Comparison of ENCODE assay signal across 1 cellular context in genomic region chr10:48898426-48898825, GRCh38.
TF ChIP-seq lines count a peak whose summit lies in the region.

No MANE protein-coding gene starts in this region.

TF ChIP-seq in GM12878, 131 proteins besides CTCF, POLR2A, EP300 and RAD21 (continued from another document):
- TF ChIP-seq PBX3 (IDR thresholded peaks at IDR 0.05; ENCODE audit: insufficient replicate concordance, low read depth, low read length) (no peak), SMAD5 (IDR thresholded peaks at IDR 0.05; ENCODE audit: low read depth) (no peak), TBL1XR1 (IDR thresholded peaks at IDR 0.05; ENCODE audit: low read depth, low read length) (no peak), IKZF1 (conservative IDR thresholded peaks at IDR 0.05) (no peak), SIN3A (IDR thresholded peaks at IDR 0.05; ENCODE audit: low read depth, low read length) (no peak)
